8 cellular contexts compared by ENCODE assay signal in the genomic region with DNA sequence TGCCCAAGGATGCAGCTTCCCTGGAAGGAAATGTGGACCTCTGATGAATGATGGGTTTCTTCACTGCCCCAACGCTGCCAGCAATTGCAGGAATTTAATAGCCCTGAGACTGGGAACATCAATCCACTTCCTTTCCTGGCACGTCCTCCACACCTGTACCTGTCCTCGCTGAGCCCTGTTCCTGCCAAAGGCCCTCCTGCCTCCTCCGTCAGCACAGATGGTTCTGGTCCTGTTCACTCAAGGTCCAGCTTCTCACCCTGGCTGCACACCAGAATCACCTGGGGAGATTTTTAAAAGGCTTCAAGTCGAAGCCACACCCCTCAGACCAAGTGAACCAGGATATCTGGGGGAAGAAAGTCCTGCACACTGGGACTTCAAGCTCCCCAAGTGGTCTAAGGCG. TPM values are rescaled to one million over a fixed set of nuclear protein-coding genes. Genes with fewer than 3 reads are reported as not detected.
"Had no signal": no experiment of that assay in that cellular context is flagged by ENCODE, and none has a peak within 500 bp of the region (broad histone marks: within the 10 kb centered on the region; RNA-seq: fewer than 3 reads in every experiment).

No MANE protein-coding gene starts in this region.

- H3K27ac Mint-ChIP-seq: GM23338, H9, HFFc6 had no signal

- H3K4me1 Mint-ChIP-seq: GM23338 had no signal

- DNase-seq: GM23248, GOT3, H7, H9, HCEC 1CT, HFFc6 had no signal

- ATAC-seq: GM23338, HCT116 had no signal

- H3K4me3 Mint-ChIP-seq: GM23338, H9, HFFc6 had no signal

- H3K9me3 Mint-ChIP-seq: H9 had no signal

RNA-seq across cellular contexts. Expression of gene TMEM132C, which starts 38.4 kb away (rescaled TPM):
- total RNA-seq: GM23248, GM23338, HFFc6 had no signal
- polyA plus RNA-seq: GM23248, GM23338 had no signal
